Comparison of ENCODE assay signal across 8 cellular contexts in the genomic region with DNA sequence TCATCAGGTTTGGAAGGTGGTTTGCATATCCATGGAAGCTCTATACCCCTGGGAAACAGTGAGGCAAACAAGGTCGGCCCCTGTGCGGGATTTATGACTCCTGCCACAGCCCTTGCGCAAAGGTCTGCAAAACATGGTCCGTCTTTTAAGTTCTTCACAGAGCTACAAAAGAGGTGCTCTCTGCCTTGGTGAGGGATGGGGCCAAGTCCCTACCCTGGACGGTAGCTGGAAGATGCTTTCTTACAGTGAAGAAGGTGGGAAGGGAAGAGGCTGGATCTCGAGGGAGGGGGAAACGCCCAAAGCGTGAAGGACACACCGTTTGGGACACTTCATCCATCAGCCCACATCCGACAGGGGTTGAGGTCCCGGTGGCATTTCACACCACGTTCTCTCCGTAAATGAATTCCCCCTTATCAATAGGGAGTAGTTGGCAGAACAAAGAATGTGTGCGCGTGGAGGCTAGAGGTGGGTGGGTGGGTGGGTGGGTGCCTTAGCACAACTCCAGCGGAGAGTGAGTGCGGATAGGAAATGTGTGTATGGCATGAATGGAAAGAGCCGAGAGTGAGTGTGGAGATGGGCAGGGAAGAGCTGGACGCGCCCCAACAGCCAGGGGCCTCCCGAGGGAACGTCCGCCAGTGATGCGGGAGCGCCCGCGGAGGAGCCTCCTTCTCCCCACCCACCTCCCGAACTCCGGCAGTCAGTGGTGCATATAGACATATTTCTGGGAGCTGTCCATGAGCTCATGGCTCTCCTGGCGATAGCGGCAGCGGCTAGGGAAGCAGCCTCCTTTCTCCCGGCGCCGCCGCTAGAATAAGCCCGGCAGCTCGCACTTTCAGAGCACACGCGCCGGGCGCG.
A peak's percentile ranks its signal among the peaks of the same experiment; 100 is the strongest.
DNase-seq lines count a peak whose midpoint lies in the region; ATAC-seq, FAIRE-seq and TF ChIP-seq lines count a peak whose summit lies in the region.

No MANE protein-coding gene starts in this region.

- no peaks in the 10 kb centered on the region for H3K9me3 ChIP-seq in H1 (ENCODE audit: insufficient read depth in 2 of 2, low read depth in 1 of 2, low read length in 1 of 2)
- H3K9me3 ChIP-seq in lung (ENCODE audit: control insufficient read depth in 2 of 2, insufficient read depth in 1 of 2, low read length in 1 of 2) = no peaks in the 10 kb centered on the region
- no peaks in the 10 kb centered on the region for H3K9me3 ChIP-seq in suprapubic skin

- H2BK15ac ChIP-seq in H1 (ENCODE audit: low read length) = no peak overlapping the region

- FAIRE-seq in H1 (lab: Jason Lieb, UNC) = no peak

- no peaks in the 10 kb centered on the region for H3K27me3 ChIP-seq in H1 (replicated peaks in 1 of 4; ENCODE audit: control insufficient read depth in 3 of 4, extremely low read depth in 1 of 4, insufficient read depth in 3 of 4, low read length in 3 of 4)
- H3K27me3 ChIP-seq in lung (ENCODE audit: control insufficient read depth, insufficient read depth) = no peaks in the 10 kb centered on the region
- peaks cover 25% of the 10 kb centered on the region for H3K27me3 ChIP-seq in suprapubic skin

- peak overlapping the region; percentile 0 for H2BK120ac ChIP-seq in H1 (replicated peaks; ENCODE audit: low read depth, low read length)

- peak overlapping the region; percentile 73 for H3K18ac ChIP-seq in H1 (ENCODE audit: extremely low read depth, low read length)

- no peak for TF ChIP-seq CTCF in H1 (IDR thresholded peaks at IDR 0.05; ENCODE audit: control extremely low read depth in 1 of 3, insufficient read depth in 1 of 3, low read depth in 1 of 3, low read length in 3 of 3)
- no peak for TF ChIP-seq CTCF in lung (IDR thresholded peaks at IDR 0.05; ENCODE audit: control extremely low read depth, extremely low read depth)
- TF ChIP-seq CTCF in suprapubic skin (IDR thresholded peaks at IDR 0.05) = no peak

- peak overlapping the region; percentile 90 for H4K8ac ChIP-seq in H1 (ENCODE audit: extremely low read depth, insufficient read depth, low read length)

- peaks cover 0 to 58% of the 10 kb centered on the region in 2 experiments; a peak in 3 of 4 replicates for H3K79me2 ChIP-seq in H1 (ENCODE audit: control insufficient read depth in 1 of 2, insufficient read depth in 2 of 2, low read length in 2 of 2)

- H3K36me3 ChIP-seq in H1 (ENCODE audit: control insufficient read depth in 2 of 4, insufficient read depth in 4 of 4, low read length in 3 of 4) (peaks cover 0 to 10% (median 0%) of the 10 kb centered on the region in 4 experiments; a peak in 1 of 8 replicates), lung (ENCODE audit: control insufficient read depth in 2 of 2, insufficient read depth in 2 of 2, low read length in 2 of 2) (no peaks in the 10 kb centered on the region), suprapubic skin (no peaks in the 10 kb centered on the region)

- peak overlapping the region; percentile 92 to 99 for H3K4me2 ChIP-seq in H1 (ENCODE audit: insufficient read depth in 1 of 2, low read depth in 2 of 2, low read length in 2 of 2)

- peak overlapping the region; percentile 60 to 86 (median 70) for H3K9ac ChIP-seq in H1 (replicated peaks in 1 of 4; ENCODE audit: extremely low read depth in 1 of 4, low read depth in 3 of 4, low read length in 3 of 4)

- POLR2A ChIA-PET in H1 (lab: Charles Lee; ENCODE audit: partially characterized antibody) = interaction anchor here (0.6 to 11.8 kb wide), 21 partner anchors 9 to 76 kb away, joined by 3 to 222 read pairs (median 4); partner anchors contain the start of genes LARP7 and ZGRF1

- TF ChIP-seq EP300 in H1 (IDR thresholded peaks at IDR 0.05; ENCODE audit: borderline replicate concordance in 1 of 2, low read depth in 2 of 2, low read length in 2 of 2) (no peak), suprapubic skin (IDR thresholded peaks at IDR 0.05) (no peak)

- no peak for TF ChIP-seq RAD21 in H1 (IDR thresholded peaks at IDR 0.05 in 1 of 2, conservative IDR thresholded peaks at IDR 0.05 in 1 of 2; ENCODE audit: low read depth in 2 of 2, low read length in 2 of 2)

- no peaks in the 10 kb centered on the region for H4K20me1 ChIP-seq in H1 (replicated peaks in 1 of 2; ENCODE audit: control insufficient read depth in 1 of 2, insufficient read depth in 2 of 2, low read length in 2 of 2)

- peaks cover 9% of the 10 kb centered on the region for H3K23me2 ChIP-seq in H1 (ENCODE audit: low read depth, low read length)

- H3K27ac ChIP-seq in H1 (ENCODE audit: low read depth, low read length) (peak overlapping the region; percentile 84), lung (ENCODE audit: low read depth in 1 of 2, low read length in 1 of 2) (peak overlapping the region in 1 of 2 donors; percentile 91), suprapubic skin (no peak overlapping the region)

- ATAC-seq in HG03045 (IDR thresholded peaks at IDR 0.05; ENCODE audit: unreplicated experiment) = peak; percentile 30
- peak; percentile 36 for ATAC-seq in lung (ENCODE audit: insufficient read depth, low FRiP score)
- no peak for ATAC-seq in HG02885 (IDR thresholded peaks at IDR 0.05; ENCODE audit: poor library complexity, unreplicated experiment)

- H3K14ac ChIP-seq in H1 (ENCODE audit: insufficient read length) = no peak overlapping the region

- H3K4me1 ChIP-seq in H1 (replicated peaks in 1 of 4; ENCODE audit: control insufficient read depth in 3 of 4, insufficient read depth in 4 of 4, low read length in 3 of 4) (peaks cover 0 to 21% (median 3%) of the 10 kb centered on the region in 4 experiments; a peak in 6 of 7 replicates), lung (ENCODE audit: control insufficient read depth in 2 of 2, insufficient read depth in 2 of 2, low read length in 2 of 2) (peaks cover 2 to 7% of the 10 kb centered on the region in 2 donors), suprapubic skin (peaks cover 10% of the 10 kb centered on the region)

- H3K79me1 ChIP-seq in H1 (ENCODE audit: low read depth, low read length) = no peaks in the 10 kb centered on the region

- H3K23ac ChIP-seq in H1 (ENCODE audit: insufficient read length) = no peak overlapping the region

- TF ChIP-seq POLR2A in H1 (IDR thresholded peaks at IDR 0.05; ENCODE audit: control extremely low read depth in 1 of 2, low read depth in 2 of 2, low read length in 2 of 2) (peak; percentile 60 to 76), suprapubic skin (IDR thresholded peaks at IDR 0.05) (no peak)

- H4K91ac ChIP-seq in H1 (replicated peaks; ENCODE audit: insufficient read length, low read length) = peak overlapping the region; percentile 5

- no peak overlapping the region for H2AFZ ChIP-seq in H1 (ENCODE audit: low read length)

- peak overlapping the region; percentile 5 for H3K4ac ChIP-seq in H1 (replicated peaks; ENCODE audit: insufficient read length, low read depth, low read length)

- peak; percentile 7 for DNase-seq in activated CD4-positive, alpha-beta T cell treated with anti-CD3 and anti-CD28 coated beads for 48 hours
- no peak for DNase-seq in activated CD4-positive, alpha-beta T cell treated with anti-CD3 and anti-CD28 coated beads, Interleukin-2, amount 50 U/mL, for 1 hour
- DNase-seq in SW 1271 (lab: John Stamatoyannopoulos, UW) = peak; percentile 7 to 11
- peak; percentile 19 to 58 for DNase-seq in H1 (ENCODE audit: low read depth in 1 of 2, low spot score in 2 of 2)
- no peak for DNase-seq in lung (ENCODE audit: low spot score)
- peak in 1 of 2 donors; percentile 65 for DNase-seq in suprapubic skin (ENCODE audit: low spot score in 2 of 2)

- H2BK12ac ChIP-seq in H1 (ENCODE audit: low read depth, low read length) = peak overlapping the region; percentile 11; the same call in 1 of the 2 replicates

- WGBS in H1 (ENCODE audit: extremely low coverage in 1 of 2, insufficient coverage in 1 of 2, insufficient read length in 1 of 2, insufficient replicate concordance in 2 of 2, low coverage in 1 of 2, low lambda C conversion rate in 2 of 2, missing lambda C conversion rate in 1 of 2), 2 experiments = 2% methylated on average over 32 of the region's 43 CpGs; no CpG with 5 or more reads in 1 of the 2 experiments
- 2 to 3% methylated on average over 38 to 43 of the region's 43 CpGs for whole genome bisulfite sequencing in lung, 2 donors
- WGBS in suprapubic skin = 1% methylated on average over 29 of the region's 43 CpGs

- H3K56ac ChIP-seq in H1 (replicated peaks; ENCODE audit: insufficient read length, low read depth, low read length) = peak overlapping the region; percentile 84

- peak overlapping the region; percentile 17; the same call in 1 of the 2 replicates for H2BK20ac ChIP-seq in H1 (ENCODE audit: low read length)

- H4K5ac ChIP-seq in H1 (ENCODE audit: insufficient read length, low read depth, low read length) = peak overlapping the region; percentile 82

- H2BK5ac ChIP-seq in H1 (ENCODE audit: low read depth, low read length) = peak overlapping the region; percentile 38

- peak overlapping the region; percentile 20; the same call in 1 of the 2 replicates for H2AK5ac ChIP-seq in H1 (ENCODE audit: low read depth, low read length)

- CTCF ChIA-PET in H1 (lab: Charles Lee; ENCODE audit: partially characterized antibody) = interaction anchor here (0.5 to 3.2 kb wide), 6 partner anchors 41 to 598 kb away, joined by 3 to 12 read pairs (median 4); no protein-coding TSS in a partner anchor

- peak overlapping the region; percentile 53 to 73 (median 64) for H3K4me3 ChIP-seq in H1 (ENCODE audit: extremely low read depth in 1 of 4, insufficient read depth in 2 of 4, low read depth in 3 of 4, low read length in 4 of 4)
- no peak overlapping the region for H3K4me3 ChIP-seq in lung
- H3K4me3 ChIP-seq in suprapubic skin = peak overlapping the region; percentile 60

TF ChIP-seq in H1, 55 proteins besides CTCF, POLR2A, EP300 and RAD21 (continues in another document):
- TF ChIP-seq PHF8 (conservative IDR thresholded peaks at IDR 0.05; ENCODE audit: low read depth, low read length) (0 out of 2 replicates have a peak, but pooled peaks have one; percentile 5), KDM4A (IDR thresholded peaks at IDR 0.05; ENCODE audit: low read depth, low read length, severe bottlenecking) (peak; percentile 20), E2F6 (IDR thresholded peaks at IDR 0.05) (peak; percentile 57; the same call in 1 of the 2 replicates), TBP (IDR thresholded peaks at IDR 0.05; ENCODE audit: low read depth, low read length) (peak; percentile 15; the same call in 1 of the 2 replicates), CHD1 (IDR thresholded peaks at IDR 0.05; ENCODE audit: low read depth, low read length) (0 out of 2 replicates have a peak, but pooled peaks have one; percentile 18), TAF1 (IDR thresholded peaks at IDR 0.05; ENCODE audit: low read depth, low read length) (peak; percentile 36; the same call in 1 of the 2 replicates)
- TF ChIP-seq, protein P1, sequence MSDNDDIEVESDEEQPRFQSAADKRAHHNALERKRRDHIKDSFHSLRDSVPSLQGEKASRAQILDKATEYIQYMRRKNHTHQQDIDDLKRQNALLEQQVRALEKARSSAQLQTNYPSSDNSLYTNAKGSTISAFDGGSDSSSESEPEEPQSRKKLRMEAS (IDR thresholded peaks at IDR 0.05) = peak; percentile 32

Comparison
In these comparisons a context has a peak if more than half of its experiments do, and no peak if none do; other contexts are left out.
1. DNase-seq: peak in activated CD4-positive, alpha-beta T cell treated with anti-CD3 and anti-CD28 coated beads for 48 hours (single experiment), SW 1271 (2 of 2) and H1 (2 of 2); none in activated CD4-positive, alpha-beta T cell treated with anti-CD3 and anti-CD28 coated beads, Interleukin-2, amount 50 U/mL, for 1 hour (single experiment) and lung (single experiment).
2. POLR2A ChIP-seq: peak in H1 (2 of 2); none in suprapubic skin (0 of 2).